8 cellular contexts compared by ENCODE assay signal in the genomic region with DNA sequence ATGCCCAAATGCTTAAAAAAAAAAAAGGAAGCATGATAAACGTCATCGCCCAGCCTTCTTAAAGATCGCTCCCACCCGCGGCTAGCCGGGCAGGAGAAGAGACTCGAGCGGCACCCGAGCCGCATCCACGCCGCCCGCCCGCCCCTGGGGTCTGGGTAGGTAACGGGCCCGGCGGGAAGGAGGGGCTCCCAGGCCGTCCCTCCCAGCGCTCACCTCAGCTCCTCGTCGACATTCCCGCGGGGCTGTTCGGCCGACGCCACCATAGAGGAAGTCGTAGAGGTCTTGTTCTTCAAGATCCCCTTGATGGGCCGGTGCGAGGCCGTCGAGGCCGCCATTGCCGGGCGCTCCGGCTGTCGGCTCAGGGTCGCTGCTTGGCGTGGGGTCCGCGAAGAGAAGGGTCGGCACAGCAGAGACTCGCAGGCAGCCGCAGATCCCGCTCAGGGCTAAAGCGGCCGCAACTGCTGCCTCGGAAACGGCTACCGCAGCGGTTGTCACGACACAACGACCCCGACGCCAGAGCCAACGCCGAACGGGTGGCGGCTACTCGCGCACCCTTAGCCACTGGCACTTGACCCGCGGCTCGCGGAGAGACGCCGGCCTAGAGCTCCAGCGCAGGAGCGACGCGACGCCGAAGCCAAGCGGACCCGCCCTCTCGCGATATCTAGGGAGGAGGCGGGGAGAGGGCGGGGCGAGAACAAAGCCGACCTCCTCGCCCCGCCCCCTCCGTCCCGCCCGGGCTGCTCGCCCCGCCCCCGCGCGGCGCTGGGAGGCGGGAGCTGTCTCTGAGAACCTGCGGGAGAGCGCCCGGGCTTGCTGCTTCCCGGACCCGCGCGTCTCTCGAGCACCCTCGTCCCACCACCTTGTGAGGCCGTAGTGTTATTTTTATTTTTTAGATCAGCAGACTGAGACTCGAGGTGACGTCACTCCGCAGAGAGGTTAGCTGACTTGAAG. TPM values are rescaled to one million over a fixed set of nuclear protein-coding genes. Genes with fewer than 3 reads are reported as not detected.
A peak's percentile ranks its signal among the peaks of the same experiment; 100 is the strongest.
DNase-seq lines count a peak whose midpoint lies in the region; ATAC-seq, FAIRE-seq and TF ChIP-seq lines count a peak whose summit lies in the region.

A gene (minus strand): TSS at position 635 of the 951 bp plus-strand sequence. CDS start 300 bp downstream, at position 335.

- FAIRE-seq in keratinocyte (lab: Jason Lieb, UNC) = no peak

- H3K36me3 Mint-ChIP-seq in central memory CD8-positive, alpha-beta T cell (ENCODE audit: insufficient read depth) = peaks cover 34% of the 10 kb centered on the region

- peak within 1 kb of the TSS; percentile 95 for H2AFZ ChIP-seq in keratinocyte (ENCODE audit: control insufficient read depth, low read length)

- ATAC-seq in GM19023 (IDR thresholded peaks at IDR 0.05; ENCODE audit: unreplicated experiment) = peak; percentile 76
- peak; percentile 75 for ATAC-seq in HG03196 (IDR thresholded peaks at IDR 0.05; ENCODE audit: unreplicated experiment)
- peak; percentile 75 to 77 for ATAC-seq in activated CD4-positive, CD25-positive, alpha-beta regulatory T cell treated with anti-CD3 and anti-CD28 coated beads, Interleukin-2, amount 50 U/mL, for 24 hours
- ATAC-seq in central memory CD8-positive, alpha-beta T cell (replicated peaks; ENCODE audit: extremely low read depth, poor library complexity, severe bottlenecking) = peak; percentile 76

- DNase-seq in AG08396 (ENCODE audit: low spot score) (peak; percentile 99), NCI-H345 (lab: John Stamatoyannopoulos, UW) (peak; percentile 95), keratinocyte (ENCODE audit: low read depth, low spot score) (peak; percentile 45)
- DNase-seq in central memory CD8-positive, alpha-beta T cell (ENCODE audit: low spot score in 2 of 2) = peak; percentile 82 to 87
- DNase-seq in stimulated activated CD4-positive, alpha-beta T cell treated with anti-CD3 and anti-CD28 coated beads, Interleukin-12 subunit alpha, Interleukin-12 subunit beta, amount 100 ng/mL, for 48 hours (ENCODE audit: low read depth in 2 of 3, low spot score in 1 of 3) = peak; percentile 80 to 91 (median 82)

- peaks cover 4% of the 10 kb centered on the region for H4K20me1 ChIP-seq in keratinocyte (ENCODE audit: control insufficient read depth, extremely low read depth, insufficient read depth, low read length)

- H3K27me3 Mint-ChIP-seq in central memory CD8-positive, alpha-beta T cell = no peaks in the 10 kb centered on the region

- H3K79me2 ChIP-seq in keratinocyte (ENCODE audit: control insufficient read depth, insufficient read depth, low read length) = peaks cover 42% of the 10 kb centered on the region

- no peaks in the 10 kb centered on the region for H3K9me3 Mint-ChIP-seq in central memory CD8-positive, alpha-beta T cell

- H3K36me3 ChIP-seq in keratinocyte (ENCODE audit: control insufficient read depth in 2 of 2, extremely low read depth in 1 of 2, insufficient read depth in 2 of 2, low read length in 2 of 2) = no peaks in the 10 kb centered on the region

- peak within 1 kb of the TSS; percentile 79 for H3K4me3 Mint-ChIP-seq in central memory CD8-positive, alpha-beta T cell

- dilution Hi-C loops in keratinocyte (cut with MboI; ENCODE audit: extremely low pct_ligation_motif_present, low sequenced_read_pairs) = no loop called here

- H3K9me3 ChIP-seq in keratinocyte (ENCODE audit: control insufficient read depth, low read depth, low read length) = no peaks in the 10 kb centered on the region

- peak within 1 kb of the TSS; percentile 62 to 94 (median 68) for H3K4me3 ChIP-seq in keratinocyte (ENCODE audit: control insufficient read depth in 2 of 3, extremely low read depth in 1 of 3, insufficient read depth in 2 of 3, low read depth in 1 of 3, low read length in 3 of 3)

- TF ChIP-seq CTCF in keratinocyte (optimal IDR thresholded peaks at IDR 0.05 in 1 of 3, IDR thresholded peaks at IDR 0.05 in 1 of 3, conservative IDR thresholded peaks at IDR 0.05 in 1 of 3; ENCODE audit: extremely low read depth in 1 of 3, insufficient read depth in 2 of 3, low read length in 3 of 3) = no peak

- H3K9ac ChIP-seq in keratinocyte (ENCODE audit: control insufficient read depth, extremely low read depth, insufficient read depth, low read length) = peak within 1 kb of the TSS; percentile 87

- H3K9me1 ChIP-seq in keratinocyte (ENCODE audit: control insufficient read depth, extremely low read depth, insufficient read depth, low read length) = no peaks in the 10 kb centered on the region

- H3K4me2 ChIP-seq in keratinocyte (ENCODE audit: control insufficient read depth, extremely low read depth, insufficient read depth, low read depth, low read length) = peak within 1 kb of the TSS; percentile 76

- H3K4me1 Mint-ChIP-seq in central memory CD8-positive, alpha-beta T cell = peaks cover 79% of the 10 kb centered on the region

- peak within 1 kb of the TSS; percentile 88 for H3K27ac Mint-ChIP-seq in central memory CD8-positive, alpha-beta T cell (ENCODE audit: low read depth)

- peaks cover 25% of the 10 kb centered on the region for H3K4me1 ChIP-seq in keratinocyte (ENCODE audit: control insufficient read depth, extremely low read depth, insufficient read depth, low read length)

- no peaks in the 10 kb centered on the region for H3K27me3 ChIP-seq in keratinocyte (ENCODE audit: control insufficient read depth, extremely low read depth, insufficient read depth, low read length)

- peak within 1 kb of the TSS; percentile 79 for H3K27ac ChIP-seq in keratinocyte (ENCODE audit: control insufficient read depth, insufficient read depth, low read length)

RNA-seq across cellular contexts. Expression of the gene that starts here (rescaled TPM):
- 14.0 to 43.2 TPM (median 39.0 TPM) in 3 replicates for polyA plus RNA-seq in keratinocyte
- 124 TPM for polyA plus RNA-seq in keratinocyte (2011; ENCODE audit: low read depth)
- polyA plus RNA-seq in keratinocyte (2011; cell fraction: cytosol; rRNA removed) = 13.4 and 25.1 TPM in 2 replicates
- 8.7 and 11.0 TPM in 2 replicates for polyA plus RNA-seq in keratinocyte (2011; cell fraction: nucleus; rRNA removed)
- polyA plus RNA-seq in keratinocyte (2012; ENCODE audit: low replicate concordance) = 22.4 and 25.8 TPM in 2 replicates
- 17.5 to 43.7 TPM (median 21.7 TPM) in 3 replicates for polyA minus RNA-seq in keratinocyte
- polyA minus RNA-seq in keratinocyte (2011; cell fraction: cytosol; rRNA and poly(A)+ RNA removed) = 55.6 TPM
- polyA minus RNA-seq in keratinocyte (2011; cell fraction: nucleus; rRNA and poly(A)+ RNA removed) = 15.4 and 28.0 TPM in 2 replicates

Comparison
In these comparisons a context has a peak if more than half of its experiments do, and no peak if none do; other contexts are left out.
1. Peak in every context shown above with its lines: DNase-seq, ATAC-seq, H3K4me3 ChIP-seq and H3K27ac ChIP-seq.
2. DNase-seq: peak in every context shown above with its lines; median percentile 99 in AG08396; 95 in NCI-H345; 84 in central memory CD8-positive, alpha-beta T cell; 82 in stimulated activated CD4-positive, alpha-beta T cell treated with anti-CD3 and anti-CD28 coated beads, Interleukin-12 subunit alpha, Interleukin-12 subunit beta, amount 100 ng/mL, for 48 hours; 45 in keratinocyte.